Comparison of ENCODE assay signal across 1 cellular context in genomic region chr10:119299531-119299930, GRCh38.
TF ChIP-seq lines count a peak whose summit lies in the region.

No MANE protein-coding gene starts in this region.

TF ChIP-seq in K562, 482 proteins besides CTCF, POLR2A, EP300 and RAD21 (continued from another document):
- TF ChIP-seq ZNF57 (CRISPR knock-in tag; IDR thresholded peaks at IDR 0.05) (no peak), ZNF780A (CRISPR knock-in tag; IDR thresholded peaks at IDR 0.05) (no peak), PML (IDR thresholded peaks at IDR 0.05; ENCODE audit: low read length) (no peak), MTA3 (IDR thresholded peaks at IDR 0.05; ENCODE audit: borderline replicate concordance) (no peak), BRD4 (IDR thresholded peaks at IDR 0.05) (no peak), SPI1 (IDR thresholded peaks at IDR 0.05; ENCODE audit: borderline replicate concordance, low read depth, low read length) (peak; percentile 60; the same call in 1 of the 2 replicates), XRCC5 (IDR thresholded peaks at IDR 0.05; ENCODE audit: low read depth, low read length) (no peak), KDM5B (IDR thresholded peaks at IDR 0.05; ENCODE audit: insufficient replicate concordance, low read depth, low read length) (no peak)
TF ChIP-seq in K562: peak in this region for 5.
